1 cellular context compared by ENCODE assay signal in genomic region chr12:62260733-62261683, GRCh38.
TF ChIP-seq lines count a peak whose summit lies in the region.

No MANE protein-coding gene starts in this region.

TF ChIP-seq in GM12878, 131 proteins besides CTCF, POLR2A, EP300 and RAD21 (continued from another document and continues in another):
- TF ChIP-seq TCF7 (IDR thresholded peaks at IDR 0.05; ENCODE audit: borderline replicate concordance) (0 out of 2 replicates have a peak, but pooled peaks have one; percentile 20), ELK1 (IDR thresholded peaks at IDR 0.05; ENCODE audit: low read depth, low read length) (no peak), EZH2 (IDR thresholded peaks at IDR 0.05; ENCODE audit: borderline replicate concordance, control insufficient read depth, low read depth, low read length) (no peak), STAT1 (conservative IDR thresholded peaks at IDR 0.05) (no peak), E2F4 (IDR thresholded peaks at IDR 0.05; ENCODE audit: low read depth, low read length) (no peak), MTA2 (IDR thresholded peaks at IDR 0.05; ENCODE audit: low read depth) (0 out of 2 replicates have a peak, but pooled peaks have one; percentile 11), ATF7 (IDR thresholded peaks at IDR 0.05; ENCODE audit: low read depth) (no peak), ZBTB4 (CRISPR knock-in tag; IDR thresholded peaks at IDR 0.05) (no peak), USF1 (IDR thresholded peaks at IDR 0.05; ENCODE audit: borderline replicate concordance, extremely low read length, insufficient read depth, low read depth, low read length) (peak; percentile 69), NRF1 (conservative IDR thresholded peaks at IDR 0.05; ENCODE audit: low read depth, low read length) (no peak), BACH1 (IDR thresholded peaks at IDR 0.05; ENCODE audit: borderline replicate concordance) (no peak), IKZF2 (IDR thresholded peaks at IDR 0.05) (peak; percentile 66 to 70), RUNX3 (IDR thresholded peaks at IDR 0.05; ENCODE audit: low read length) (peak; percentile 92), NFYA (IDR thresholded peaks at IDR 0.05; ENCODE audit: borderline replicate concordance, low read depth, low read length) (no peak), PAX8 (IDR thresholded peaks at IDR 0.05) (no peak), HDAC2 (IDR thresholded peaks at IDR 0.05) (no peak), RAD51 (IDR thresholded peaks at IDR 0.05) (peak; percentile 90), NFIC (IDR thresholded peaks at IDR 0.05; ENCODE audit: low read depth, low read length) (peak; percentile 39; the same call in 1 of the 2 replicates), TBL1XR1 (IDR thresholded peaks at IDR 0.05; ENCODE audit: low read depth, low read length) (no peak), NKRF (conservative IDR thresholded peaks at IDR 0.05) (peak; percentile 59), BCL11A (IDR thresholded peaks at IDR 0.05; ENCODE audit: low read depth, low read length) (no peak), NBN (IDR thresholded peaks at IDR 0.05) (no peak), FOXM1 (IDR thresholded peaks at IDR 0.05; ENCODE audit: low read depth, low read length) (0 out of 2 replicates have a peak, but pooled peaks have one; percentile 38), E4F1 (IDR thresholded peaks at IDR 0.05; ENCODE audit: borderline replicate concordance, partially characterized antibody) (no peak), HDGF (IDR thresholded peaks at IDR 0.05) (no peak), TCF3 (IDR thresholded peaks at IDR 0.05; ENCODE audit: borderline replicate concordance, insufficient read depth, low read depth, low read length) (peak; percentile 75; the same call in 1 of the 2 replicates), BCLAF1 (IDR thresholded peaks at IDR 0.05) (no peak), ATF2 (IDR thresholded peaks at IDR 0.05; ENCODE audit: low read length) (peak; percentile 37; the same call in 1 of the 2 replicates), POLR2AphosphoS5 (IDR thresholded peaks at IDR 0.05; ENCODE audit: low read length) (no peak; the same call in 1 of the 2 replicates), ZNF687 (IDR thresholded peaks at IDR 0.05) (no peak), SUPT20H (IDR thresholded peaks at IDR 0.05; ENCODE audit: borderline replicate concordance, control insufficient read depth, low read depth, low read length) (no peak), BRCA1 (IDR thresholded peaks at IDR 0.05; ENCODE audit: low read depth, low read length) (no peak), DPF2 (IDR thresholded peaks at IDR 0.05) (no peak), ZBED1 (IDR thresholded peaks at IDR 0.05; ENCODE audit: borderline replicate concordance) (0 out of 2 replicates have a peak, but pooled peaks have one; percentile 0), CHD4 (IDR thresholded peaks at IDR 0.05) (no peak), USF2 (IDR thresholded peaks at IDR 0.05; ENCODE audit: borderline replicate concordance, low read depth, low read length) (peak; percentile 41; the same call in 1 of the 2 replicates), ZNF207 (IDR thresholded peaks at IDR 0.05; ENCODE audit: borderline replicate concordance) (no peak), BMI1 (IDR thresholded peaks at IDR 0.05; ENCODE audit: borderline replicate concordance) (no peak), KDM1A (IDR thresholded peaks at IDR 0.05; ENCODE audit: borderline replicate concordance) (no peak)
